35 cellular contexts compared by ENCODE assay signal in genomic region chr6:599946-600448, GRCh38. TPM values are rescaled to one million over a fixed set of nuclear protein-coding genes. Genes with fewer than 3 reads are reported as not detected.
"Had no signal": no experiment of that assay in that cellular context is flagged by ENCODE, and none has a peak within 500 bp of the region (broad histone marks: within the 10 kb centered on the region; RNA-seq: fewer than 3 reads in every experiment).

No MANE protein-coding gene starts in this region.

- H3K36me3 ChIP-seq: breast epithelium, cardiac muscle cell had no signal

- DNase-seq: activated B cell treated with CpG ODN at 0.5 μM for 24 hours; activated CD4-positive, alpha-beta memory T cell treated with anti-CD3 and anti-CD28 coated beads for 36 hours; activated CD4-positive, alpha-beta T cell treated with anti-CD3 and anti-CD28 coated beads for 48 hours; activated CD4-positive, alpha-beta T cell treated with anti-CD3 and anti-CD28 coated beads, Interleukin-2, amount 50 U/mL, for 1 hour; activated CD8-positive, alpha-beta memory T cell treated with anti-CD3 and anti-CD28 coated beads, Interleukin-2, amount 10 ng/mL, durations not matched to agents 7 days and 5 days; activated CD8-positive, alpha-beta memory T cell treated with anti-CD3 and anti-CD28 coated beads, Interleukin-2, amount 50 U/mL, for 4 hours; activated CD8-positive, alpha-beta T cell treated with anti-CD3 and anti-CD28 coated beads, Interleukin-2, amount 10 ng/mL, durations not matched to agents 7 days and 5 days; activated gamma-delta T cell; activated naive CD4-positive, alpha-beta T cell; activated naive CD4-positive, alpha-beta T cell treated with anti-CD3 and anti-CD28 coated beads, Interleukin-2, amount 10 ng/mL, durations not matched to agents 7 days and 5 days; activated naive CD8-positive, alpha-beta T cell treated with anti-CD3 and anti-CD28 coated beads, Interleukin-2, amount 10 ng/mL, durations not matched to agents 7 days and 5 days; activated T-cell treated with anti-CD3 and anti-CD28 coated beads, Interleukin-2, amount 50 U/mL, for 1 hour; activated T-cell treated with anti-CD3 and anti-CD28 coated beads, Interleukin-2, amount 50 U/mL, for 48 hours; central memory CD4-positive, alpha-beta T cell; cerebellar nuclear complex; dorsolateral prefrontal cortex; effector memory CD4-positive, alpha-beta T cell; endodermal cell; erythroblast; foreskin melanocyte; T-helper 1 cell; T-helper 17 cell; T1000; WERI-Rb-1 had no signal

- H3K27ac Mint-ChIP-seq: activated B cell treated with CpG ODN at 0.5 μM for 24 hours; activated CD4-positive, alpha-beta memory T cell treated with anti-CD3 and anti-CD28 coated beads for 36 hours; activated CD8-positive, alpha-beta memory T cell treated with anti-CD3 and anti-CD28 coated beads, Interleukin-2, amount 10 ng/mL, durations not matched to agents 7 days and 5 days; activated CD8-positive, alpha-beta T cell treated with anti-CD3 and anti-CD28 coated beads, Interleukin-2, amount 10 ng/mL, durations not matched to agents 7 days and 5 days; activated naive CD4-positive, alpha-beta T cell treated with anti-CD3 and anti-CD28 coated beads, Interleukin-2, amount 10 ng/mL, durations not matched to agents 7 days and 5 days; activated naive CD4-positive, alpha-beta T cell treated with anti-CD3 and anti-CD28 coated beads, Interleukin-2, amount 50 U/mL, for 72 hours; activated naive CD8-positive, alpha-beta T cell treated with anti-CD3 and anti-CD28 coated beads, Interleukin-2, amount 10 ng/mL, durations not matched to agents 7 days and 5 days; brain; dendritic cell treated with granulocyte-macrophage colony-stimulating factor and Interleukin-4, amounts not matched to agents 40 ng/mL and 50 ng/mL, for 4 days; endodermal cell; T-helper 17 cell; T-helper 2 cell treated with Interferon-gamma antibody and Interleukin-4, amounts not matched to agents 5 μg/mL and 100 μg/mL, for 36 hours had no signal

- H3K9me3 Mint-ChIP-seq: activated B cell treated with CpG ODN at 0.5 μM for 24 hours; activated CD4-positive, alpha-beta memory T cell treated with anti-CD3 and anti-CD28 coated beads for 36 hours; activated naive CD4-positive, alpha-beta T cell treated with anti-CD3 and anti-CD28 coated beads, Interleukin-2, amount 10 ng/mL, durations not matched to agents 7 days and 5 days; activated naive CD4-positive, alpha-beta T cell treated with anti-CD3 and anti-CD28 coated beads, Interleukin-2, amount 50 U/mL, for 72 hours; activated naive CD8-positive, alpha-beta T cell treated with anti-CD3 and anti-CD28 coated beads, Interleukin-2, amount 10 ng/mL, durations not matched to agents 7 days and 5 days; brain; dendritic cell treated with granulocyte-macrophage colony-stimulating factor and Interleukin-4, amounts not matched to agents 40 ng/mL and 50 ng/mL, for 4 days; endodermal cell; T-helper 2 cell treated with Interferon-gamma antibody and Interleukin-4, amounts not matched to agents 5 μg/mL and 100 μg/mL, for 36 hours had no signal

- H3K4me3 ChIP-seq: ascending aorta, breast epithelium, cardiac muscle cell, coronary artery, dorsolateral prefrontal cortex, esophagus muscularis mucosa, gastroesophageal sphincter had no signal

- H3K36me3 Mint-ChIP-seq: activated CD4-positive, alpha-beta memory T cell treated with anti-CD3 and anti-CD28 coated beads for 36 hours; activated naive CD4-positive, alpha-beta T cell treated with anti-CD3 and anti-CD28 coated beads, Interleukin-2, amount 50 U/mL, for 72 hours had no signal

- H3K4me1 ChIP-seq: ascending aorta, breast epithelium had no signal

- ATAC-seq: activated CD4-positive, CD25-positive, alpha-beta regulatory T cell treated with anti-CD3 and anti-CD28 coated beads, Interleukin-2, amount 50 U/mL, for 24 hours; activated CD8-positive, alpha-beta memory T cell treated with anti-CD3 and anti-CD28 coated beads, Interleukin-2, amount 10 ng/mL, durations not matched to agents 7 days and 5 days; activated CD8-positive, alpha-beta T cell treated with anti-CD3 and anti-CD28 coated beads, Interleukin-2, amount 10 ng/mL, durations not matched to agents 7 days and 5 days; activated naive CD4-positive, alpha-beta T cell treated with anti-CD3 and anti-CD28 coated beads, Interleukin-2, amount 50 U/mL, for 72 hours; gastroesophageal sphincter; T-helper 17 cell had no signal

- H3K27ac ChIP-seq: ascending aorta, breast epithelium, cardiac muscle cell, coronary artery, dorsolateral prefrontal cortex, WERI-Rb-1 had no signal

- H3K4me3 Mint-ChIP-seq: activated B cell treated with CpG ODN at 0.5 μM for 24 hours; activated CD4-positive, alpha-beta memory T cell treated with anti-CD3 and anti-CD28 coated beads for 36 hours; activated CD8-positive, alpha-beta memory T cell treated with anti-CD3 and anti-CD28 coated beads, Interleukin-2, amount 10 ng/mL, durations not matched to agents 7 days and 5 days; activated CD8-positive, alpha-beta T cell treated with anti-CD3 and anti-CD28 coated beads, Interleukin-2, amount 10 ng/mL, durations not matched to agents 7 days and 5 days; activated naive CD4-positive, alpha-beta T cell treated with anti-CD3 and anti-CD28 coated beads, Interleukin-2, amount 10 ng/mL, durations not matched to agents 7 days and 5 days; activated naive CD8-positive, alpha-beta T cell treated with anti-CD3 and anti-CD28 coated beads, Interleukin-2, amount 10 ng/mL, durations not matched to agents 7 days and 5 days; brain; dendritic cell treated with granulocyte-macrophage colony-stimulating factor and Interleukin-4, amounts not matched to agents 40 ng/mL and 50 ng/mL, for 4 days; endodermal cell; T-helper 17 cell; T-helper 2 cell treated with Interferon-gamma antibody and Interleukin-4, amounts not matched to agents 5 μg/mL and 100 μg/mL, for 36 hours had no signal

- H3K27me3 Mint-ChIP-seq: activated B cell treated with CpG ODN at 0.5 μM for 24 hours; activated CD4-positive, alpha-beta memory T cell treated with anti-CD3 and anti-CD28 coated beads for 36 hours; activated CD8-positive, alpha-beta memory T cell treated with anti-CD3 and anti-CD28 coated beads, Interleukin-2, amount 10 ng/mL, durations not matched to agents 7 days and 5 days; activated naive CD4-positive, alpha-beta T cell treated with anti-CD3 and anti-CD28 coated beads, Interleukin-2, amount 10 ng/mL, durations not matched to agents 7 days and 5 days; activated naive CD8-positive, alpha-beta T cell treated with anti-CD3 and anti-CD28 coated beads, Interleukin-2, amount 10 ng/mL, durations not matched to agents 7 days and 5 days; brain; dendritic cell treated with granulocyte-macrophage colony-stimulating factor and Interleukin-4, amounts not matched to agents 40 ng/mL and 50 ng/mL, for 4 days; T-helper 17 cell had no signal

- H3K27me3 ChIP-seq: ascending aorta, breast epithelium, cardiac muscle cell, dorsolateral prefrontal cortex, esophagus muscularis mucosa, gastroesophageal sphincter had no signal

- H3K4me1 Mint-ChIP-seq: activated CD8-positive, alpha-beta memory T cell treated with anti-CD3 and anti-CD28 coated beads, Interleukin-2, amount 10 ng/mL, durations not matched to agents 7 days and 5 days; activated naive CD4-positive, alpha-beta T cell treated with anti-CD3 and anti-CD28 coated beads, Interleukin-2, amount 10 ng/mL, durations not matched to agents 7 days and 5 days; activated naive CD8-positive, alpha-beta T cell treated with anti-CD3 and anti-CD28 coated beads, Interleukin-2, amount 10 ng/mL, durations not matched to agents 7 days and 5 days; brain; endodermal cell had no signal

- H3K9me3 ChIP-seq: ascending aorta, breast epithelium, esophagus muscularis mucosa, gastroesophageal sphincter had no signal

RNA-seq across cellular contexts. Expression of gene HUS1B, which starts 56.9 kb away (rescaled TPM):
- total RNA-seq: ascending aorta had no signal
- polyA plus RNA-seq: cardiac muscle cell had no signal
